In genomic region chr1:232627645-232628334, GRCh38 we compare ENCODE assay signal across 8 cellular contexts. TPM values are rescaled to one million over a fixed set of nuclear protein-coding genes. Genes with fewer than 3 reads are reported as not detected.
DNase-seq lines count a peak whose midpoint lies in the region; ATAC-seq and TF ChIP-seq lines count a peak whose summit lies in the region.

No MANE protein-coding gene starts in this region.

- no peaks in the 10 kb centered on the region for H3K9me3 ChIP-seq in T-helper 17 cell (ENCODE audit: control insufficient read depth, low read length, poor library complexity, severe bottlenecking)
- no peaks in the 10 kb centered on the region for H3K9me3 ChIP-seq in subcutaneous abdominal adipose tissue (ENCODE audit: control insufficient read depth in 5 of 5, low read length in 5 of 5)

- no peak overlapping the region for H3K27ac ChIP-seq in subcutaneous abdominal adipose tissue (ENCODE audit: low read depth, low read length)

- H3K4me1 ChIP-seq in subcutaneous abdominal adipose tissue (ENCODE audit: control insufficient read depth in 5 of 5, insufficient read depth in 5 of 5, low read length in 5 of 5): peaks cover 0 to 31% (median 25%) of the 10 kb centered on the region in 5 donors

- H3K27me3 ChIP-seq in subcutaneous abdominal adipose tissue (ENCODE audit: control insufficient read depth in 5 of 5, insufficient read depth in 4 of 5, low read length in 5 of 5): peaks cover 0 to 6% (median 0%) of the 10 kb centered on the region in 5 donors

- no peak overlapping the region for H3K27ac Mint-ChIP-seq in activated CD4-positive, alpha-beta memory T cell treated with anti-CD3 and anti-CD28 coated beads for 36 hours
- H3K27ac Mint-ChIP-seq in activated CD4-positive, alpha-beta memory T cell treated with anti-CD3 and anti-CD28 coated beads, Interleukin-2, amount 10 ng/mL, durations not matched to agents 7 days and 5 days: no peak overlapping the region
- H3K27ac Mint-ChIP-seq in T-helper 17 cell (no peak overlapping the region), glutamatergic neuron (ENCODE audit: unreplicated experiment) (peak overlapping the region; percentile 98)

- ATAC-seq in T-helper 17 cell: peak; percentile 68

- H3K27me3 Mint-ChIP-seq in activated CD4-positive, alpha-beta memory T cell treated with anti-CD3 and anti-CD28 coated beads for 36 hours: peaks cover 10% of the 10 kb centered on the region
- H3K27me3 Mint-ChIP-seq in activated CD4-positive, alpha-beta memory T cell treated with anti-CD3 and anti-CD28 coated beads, Interleukin-2, amount 10 ng/mL, durations not matched to agents 7 days and 5 days: peaks cover 33% of the 10 kb centered on the region
- H3K27me3 Mint-ChIP-seq in T-helper 17 cell (peaks cover 28% of the 10 kb centered on the region), glutamatergic neuron (ENCODE audit: unreplicated experiment) (peaks cover 3% of the 10 kb centered on the region)

- H3K4me1 Mint-ChIP-seq in activated CD4-positive, alpha-beta memory T cell treated with anti-CD3 and anti-CD28 coated beads for 36 hours (ENCODE audit: low read depth): peaks cover 43% of the 10 kb centered on the region
- H3K4me1 Mint-ChIP-seq in activated CD4-positive, alpha-beta memory T cell treated with anti-CD3 and anti-CD28 coated beads, Interleukin-2, amount 10 ng/mL, durations not matched to agents 7 days and 5 days: peaks cover 19% of the 10 kb centered on the region
- peaks cover 28% of the 10 kb centered on the region for H3K4me1 Mint-ChIP-seq in T-helper 17 cell
- H3K4me1 Mint-ChIP-seq in glutamatergic neuron (ENCODE audit: low read depth, unreplicated experiment): peaks cover 35% of the 10 kb centered on the region

- CTCF ChIA-PET in activated CD4-positive, alpha-beta memory T cell treated with anti-CD3 and anti-CD28 coated beads for 36 hours (lab: Charles Lee): interaction anchor here (0.7 to 1.7 kb wide), 10 partner anchors 9 to 770 kb away, joined by 3 to 8 read pairs (median 4); no protein-coding TSS in a partner anchor
- CTCF ChIA-PET in activated CD4-positive, alpha-beta memory T cell treated with anti-CD3 and anti-CD28 coated beads, Interleukin-2, amount 10 ng/mL, durations not matched to agents 7 days and 5 days (lab: Charles Lee): interaction anchor here (0.7 to 2.1 kb wide), 15 partner anchors 9 to 912 kb away, joined by 3 to 14 read pairs (median 4); no protein-coding TSS in a partner anchor

- POLR2A ChIA-PET in activated CD4-positive, alpha-beta memory T cell treated with anti-CD3 and anti-CD28 coated beads for 36 hours (lab: Charles Lee): no interaction called here
- POLR2A ChIA-PET in activated CD4-positive, alpha-beta memory T cell treated with anti-CD3 and anti-CD28 coated beads, Interleukin-2, amount 10 ng/mL, durations not matched to agents 7 days and 5 days (lab: Charles Lee): no interaction called here

- H3K36me3 ChIP-seq in subcutaneous abdominal adipose tissue (ENCODE audit: control insufficient read depth in 5 of 5, insufficient read depth in 5 of 5, low read length in 5 of 5): no peaks in the 10 kb centered on the region

- H3K36me3 Mint-ChIP-seq in activated CD4-positive, alpha-beta memory T cell treated with anti-CD3 and anti-CD28 coated beads for 36 hours: no peaks in the 10 kb centered on the region
- H3K36me3 Mint-ChIP-seq in activated CD4-positive, alpha-beta memory T cell treated with anti-CD3 and anti-CD28 coated beads, Interleukin-2, amount 10 ng/mL, durations not matched to agents 7 days and 5 days (ENCODE audit: low read depth): no peaks in the 10 kb centered on the region
- H3K36me3 Mint-ChIP-seq in T-helper 17 cell (ENCODE audit: low read depth) (no peaks in the 10 kb centered on the region), glutamatergic neuron (ENCODE audit: unreplicated experiment) (peaks cover 4% of the 10 kb centered on the region)

- peak; percentile 20 for DNase-seq in activated CD4-positive, alpha-beta memory T cell treated with anti-CD3 and anti-CD28 coated beads for 36 hours
- DNase-seq in activated CD4-positive, alpha-beta memory T cell treated with anti-CD3 and anti-CD28 coated beads, Interleukin-2, amount 10 ng/mL, durations not matched to agents 7 days and 5 days: no peak
- peak; percentile 78 for DNase-seq in NCI-H1105 treated with DMSO at 0.1 percent for 48 hours (lab: John Stamatoyannopoulos, UW)
- no peak for DNase-seq in T-helper 17 cell
- DNase-seq in glutamatergic neuron: no peak
- no peak for DNase-seq in foreskin melanocyte
- DNase-seq in 8988T: no peak

- no peak overlapping the region for H3K9ac ChIP-seq in subcutaneous abdominal adipose tissue (ENCODE audit: low read length in 5 of 5)

- H3K4me3 ChIP-seq in subcutaneous abdominal adipose tissue (ENCODE audit: low read depth in 1 of 5, low read length in 5 of 5): peak overlapping the region in 4 of 5 donors; percentile 19 to 80 (median 76)

- H3K4me3 Mint-ChIP-seq in activated CD4-positive, alpha-beta memory T cell treated with anti-CD3 and anti-CD28 coated beads for 36 hours: peak overlapping the region; percentile 1
- no peak overlapping the region for H3K4me3 Mint-ChIP-seq in activated CD4-positive, alpha-beta memory T cell treated with anti-CD3 and anti-CD28 coated beads, Interleukin-2, amount 10 ng/mL, durations not matched to agents 7 days and 5 days
- no peak overlapping the region for H3K4me3 Mint-ChIP-seq in T-helper 17 cell
- peak overlapping the region; percentile 98 for H3K4me3 Mint-ChIP-seq in glutamatergic neuron (ENCODE audit: unreplicated experiment)

- intact Hi-C loops in activated CD4-positive, alpha-beta memory T cell treated with anti-CD3 and anti-CD28 coated beads for 36 hours (cut with micrococcal nuclease): loop anchor here (1.0 to 10.0 kb wide), 6 partner anchors 47 to 761 kb away; no protein-coding TSS in a partner anchor

- TF ChIP-seq CTCF in glutamatergic neuron (IDR thresholded peaks at IDR 0.05; ENCODE audit: partially characterized antibody, unreplicated experiment): peak; percentile 61

- no peaks in the 10 kb centered on the region for H3K9me3 Mint-ChIP-seq in activated CD4-positive, alpha-beta memory T cell treated with anti-CD3 and anti-CD28 coated beads for 36 hours
- H3K9me3 Mint-ChIP-seq in activated CD4-positive, alpha-beta memory T cell treated with anti-CD3 and anti-CD28 coated beads, Interleukin-2, amount 10 ng/mL, durations not matched to agents 7 days and 5 days: no peaks in the 10 kb centered on the region
- H3K9me3 Mint-ChIP-seq in glutamatergic neuron (ENCODE audit: unreplicated experiment): peaks cover 12% of the 10 kb centered on the region

RNA-seq across cellular contexts. Expression of gene SIPA1L2, which starts 2.1 kb away (rescaled TPM):
- 1 to 10 TPM; 6.1 to 6.2 TPM for total RNA-seq in activated CD4-positive, alpha-beta memory T cell treated with anti-CD3 and anti-CD28 coated beads for 36 hours
- under 1 TPM; 0.78 to 0.93 TPM for total RNA-seq in activated CD4-positive, alpha-beta memory T cell treated with anti-CD3 and anti-CD28 coated beads, Interleukin-2, amount 10 ng/mL, durations not matched to agents 7 days and 5 days
- total RNA-seq in T-helper 17 cell (1 to 10 TPM; 1.3 to 3.3 TPM), glutamatergic neuron (ENCODE audit: unreplicated experiment) (177 TPM)

Comparison
In these comparisons a context has a peak if more than half of its experiments do, and no peak if none do; other contexts are left out.
1. DNase-seq: peak in activated CD4-positive, alpha-beta memory T cell treated with anti-CD3 and anti-CD28 coated beads for 36 hours (single experiment) and NCI-H1105 treated with DMSO at 0.1 percent for 48 hours (single experiment); none in activated CD4-positive, alpha-beta memory T cell treated with anti-CD3 and anti-CD28 coated beads, Interleukin-2, amount 10 ng/mL, durations not matched to agents 7 days and 5 days (single experiment), T-helper 17 cell (0 of 3), glutamatergic neuron (single experiment), foreskin melanocyte (single experiment) and 8988T (single experiment).
2. H3K4me3 Mint-ChIP-seq: peak in activated CD4-positive, alpha-beta memory T cell treated with anti-CD3 and anti-CD28 coated beads for 36 hours (single experiment) and glutamatergic neuron (single experiment); none in activated CD4-positive, alpha-beta memory T cell treated with anti-CD3 and anti-CD28 coated beads, Interleukin-2, amount 10 ng/mL, durations not matched to agents 7 days and 5 days (single experiment) and T-helper 17 cell (single experiment).
3. RNA of gene SIPA1L2, which starts 2.1 kb away (total RNA-seq): 177 TPM in glutamatergic neuron (single experiment); 6.1 to 6.2 TPM in activated CD4-positive, alpha-beta memory T cell treated with anti-CD3 and anti-CD28 coated beads for 36 hours, 1.3 to 3.3 TPM in T-helper 17 cell and 0.78 to 0.93 TPM in activated CD4-positive, alpha-beta memory T cell treated with anti-CD3 and anti-CD28 coated beads, Interleukin-2, amount 10 ng/mL, durations not matched to agents 7 days and 5 days; every median in the first group is over 10 times any median in the second.